Comparison of ENCODE assay signal across 20 cellular contexts in genomic region chr15:55031732-55032131, GRCh38.
"Had no signal": no experiment of that assay in that cellular context is flagged by ENCODE, and none has a peak within 500 bp of the region (broad histone marks: within the 10 kb centered on the region; RNA-seq: fewer than 3 reads in every experiment).

No MANE protein-coding gene starts in this region.

- H3K79me2 ChIP-seq: hepatocyte, parathyroid adenoma had no signal

- H3K9me3 Mint-ChIP-seq: activated CD4-positive, alpha-beta memory T cell treated with anti-CD3 and anti-CD28 coated beads, Interleukin-2, amount 10 ng/mL, durations not matched to agents 7 days and 5 days; activated T-helper 2 cell treated with anti-CD3 and anti-CD28 coated beads, Interferon-gamma antibody, Interleukin-2, Interleukin-4, amounts not matched to agents 10 μg/mL and 5 μg/mL and 100 μg/mL, durations not matched to agents 14 hours and 24 hours and 36 hours; effector memory CD8-positive, alpha-beta T cell; nephron; stimulated activated naive CD8-positive, alpha-beta T cell treated with anti-CD3 and anti-CD28 coated beads, Interleukin-15, Interleukin-2, amounts not matched to agents 100 ng/mL and 50 ng/mL, for 24 hours; WTC11 had no signal

- DNase-seq: activated CD4-positive, alpha-beta memory T cell treated with anti-CD3 and anti-CD28 coated beads, Interleukin-2, amount 10 ng/mL, durations not matched to agents 7 days and 5 days; activated CD4-positive, alpha-beta T cell treated with anti-CD3 and anti-CD28 coated beads for 4 hours; activated CD8-positive, alpha-beta memory T cell treated with anti-CD3 and anti-CD28 coated beads, Interleukin-2, amount 10 ng/mL, durations not matched to agents 7 days and 5 days; activated naive CD4-positive, alpha-beta T cell treated with Interleukin-2 at 50 U/mL for 16 hours; activated naive CD8-positive, alpha-beta T cell treated with anti-CD3 and anti-CD28 coated beads, Interleukin-2, amount 10 ng/mL, durations not matched to agents 7 days and 5 days; activated T-cell treated with anti-CD3 and anti-CD28 coated beads, Interleukin-2, amount 50 U/mL, for 1 hour; effector memory CD8-positive, alpha-beta T cell; lower lobe of right lung; small intestine; stimulated activated CD4-positive, alpha-beta T cell treated with anti-CD3 and anti-CD28 coated beads, Interleukin-15, amount 100 ng/mL, for 24 hours; stimulated activated CD4-positive, alpha-beta T cell treated with anti-CD3 and anti-CD28 coated beads, Interleukin-2, amount 100 ng/mL, for 48 hours; trophoblast cell had no signal

- H3K4me1 Mint-ChIP-seq: activated CD4-positive, alpha-beta memory T cell treated with anti-CD3 and anti-CD28 coated beads, Interleukin-2, amount 10 ng/mL, durations not matched to agents 7 days and 5 days; activated CD8-positive, alpha-beta memory T cell treated with anti-CD3 and anti-CD28 coated beads, Interleukin-2, amount 10 ng/mL, durations not matched to agents 7 days and 5 days; nephron; WTC11 had no signal

- H3K4me2 ChIP-seq: hepatocyte had no signal

- H3K27ac Mint-ChIP-seq: activated CD4-positive, alpha-beta memory T cell treated with anti-CD3 and anti-CD28 coated beads, Interleukin-2, amount 10 ng/mL, durations not matched to agents 7 days and 5 days; activated CD8-positive, alpha-beta memory T cell treated with anti-CD3 and anti-CD28 coated beads, Interleukin-2, amount 10 ng/mL, durations not matched to agents 7 days and 5 days; activated naive CD8-positive, alpha-beta T cell treated with anti-CD3 and anti-CD28 coated beads, Interleukin-2, amount 10 ng/mL, durations not matched to agents 7 days and 5 days; activated T-helper 2 cell treated with anti-CD3 and anti-CD28 coated beads, Interferon-gamma antibody, Interleukin-2, Interleukin-4, amounts not matched to agents 10 μg/mL and 5 μg/mL and 100 μg/mL, durations not matched to agents 14 hours and 24 hours and 36 hours; effector memory CD8-positive, alpha-beta T cell; nephron; stimulated activated naive CD8-positive, alpha-beta T cell treated with anti-CD3 and anti-CD28 coated beads, Interleukin-15, Interleukin-2, amounts not matched to agents 100 ng/mL and 50 ng/mL, for 24 hours; WTC11 had no signal

- H3K36me3 Mint-ChIP-seq: activated CD8-positive, alpha-beta memory T cell treated with anti-CD3 and anti-CD28 coated beads, Interleukin-2, amount 10 ng/mL, durations not matched to agents 7 days and 5 days; activated naive CD8-positive, alpha-beta T cell treated with anti-CD3 and anti-CD28 coated beads, Interleukin-2, amount 10 ng/mL, durations not matched to agents 7 days and 5 days; WTC11 had no signal

- H3K4me3 ChIP-seq: body of pancreas, hepatocyte, lower lobe of right lung, suprapubic skin had no signal

- H3K36me3 ChIP-seq: lower lobe of right lung, suprapubic skin had no signal

- H2AFZ ChIP-seq: hepatocyte, parathyroid adenoma had no signal

- H3K9ac ChIP-seq: parathyroid adenoma had no signal

- H3K4me1 ChIP-seq: body of pancreas, lower lobe of right lung, parathyroid adenoma, suprapubic skin had no signal

- H3K27me3 ChIP-seq: body of pancreas, hepatocyte, suprapubic skin had no signal

- ATAC-seq: activated CD8-positive, alpha-beta memory T cell treated with anti-CD3 and anti-CD28 coated beads, Interleukin-2, amount 10 ng/mL, durations not matched to agents 7 days and 5 days; body of pancreas; effector memory CD8-positive, alpha-beta T cell; lower lobe of right lung; WTC11 had no signal

- H3K4me3 Mint-ChIP-seq: activated CD4-positive, alpha-beta memory T cell treated with anti-CD3 and anti-CD28 coated beads, Interleukin-2, amount 10 ng/mL, durations not matched to agents 7 days and 5 days; activated CD8-positive, alpha-beta memory T cell treated with anti-CD3 and anti-CD28 coated beads, Interleukin-2, amount 10 ng/mL, durations not matched to agents 7 days and 5 days; activated naive CD8-positive, alpha-beta T cell treated with anti-CD3 and anti-CD28 coated beads, Interleukin-2, amount 10 ng/mL, durations not matched to agents 7 days and 5 days; effector memory CD8-positive, alpha-beta T cell; nephron; stimulated activated naive CD8-positive, alpha-beta T cell treated with anti-CD3 and anti-CD28 coated beads, Interleukin-15, Interleukin-2, amounts not matched to agents 100 ng/mL and 50 ng/mL, for 24 hours; WTC11 had no signal

- FAIRE-seq: small intestine had no signal

- H3K27ac ChIP-seq: body of pancreas, hepatocyte, lower lobe of right lung, parathyroid adenoma, suprapubic skin had no signal

- H3K9me3 ChIP-seq: body of pancreas, lower lobe of right lung, suprapubic skin had no signal
